9 cellular contexts compared by ENCODE assay signal in the genomic region with DNA sequence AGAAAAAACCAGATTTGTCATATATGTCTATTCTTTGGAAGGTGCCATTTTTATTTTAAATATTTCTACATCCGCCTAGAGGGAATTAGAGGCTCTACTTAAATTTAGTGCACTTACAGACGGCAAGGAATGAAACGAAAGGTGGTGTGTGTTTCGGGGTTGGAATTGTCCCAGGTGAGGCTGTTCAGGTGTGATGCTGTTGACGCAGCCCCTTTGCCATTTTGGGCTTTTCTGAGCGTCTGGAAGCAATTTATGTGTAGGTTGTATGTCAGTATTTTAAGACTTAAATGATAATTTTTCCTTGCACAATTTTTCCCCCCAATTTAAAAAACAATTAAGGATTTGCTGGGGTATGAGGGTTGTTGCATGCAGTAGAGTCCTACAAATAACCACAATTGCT. TPM values are rescaled to one million over a fixed set of nuclear protein-coding genes. Genes with fewer than 3 reads are reported as not detected.
DNase-seq lines count a peak whose midpoint lies in the region; ATAC-seq and TF ChIP-seq lines count a peak whose summit lies in the region.
"Had no signal": no experiment of that assay in that cellular context is flagged by ENCODE, and none has a peak within 500 bp of the region (broad histone marks: within the 10 kb centered on the region; RNA-seq: fewer than 3 reads in every experiment).

No MANE protein-coding gene starts in this region.

- no peak overlapping the region for H3K18ac ChIP-seq in trophoblast cell (ENCODE audit: low read length)

- H3K79me1 ChIP-seq in trophoblast cell (ENCODE audit: low read length), result peaks cover 15% of the 10 kb centered on the region

- TF ChIP-seq POLR2A in esophagus muscularis mucosa (IDR thresholded peaks at IDR 0.05; ENCODE audit: low read depth), result no peak

- H3K4me1 ChIP-seq in DOHH2 (ENCODE audit: control insufficient read depth, low read length) (peaks cover 62% of the 10 kb centered on the region), PC-3 (ENCODE audit: insufficient read depth, low read length) (peaks cover 42% of the 10 kb centered on the region), esophagus muscularis mucosa (peaks cover 53 to 65% (median 65%) of the 10 kb centered on the region in 4 donors), trophoblast cell (ENCODE audit: control insufficient read depth in 1 of 2, insufficient read depth in 2 of 2, low read length in 2 of 2) (peaks cover 13 to 16% of the 10 kb centered on the region in 2 experiments)

- no peak overlapping the region for H4K8ac ChIP-seq in trophoblast cell (ENCODE audit: low read depth, low read length)

- no peak overlapping the region for H3K23ac ChIP-seq in trophoblast cell (ENCODE audit: low read length)

- no peak overlapping the region for H2BK120ac ChIP-seq in trophoblast cell (ENCODE audit: insufficient read depth, low read length, poor library complexity)

- peak overlapping the region; percentile 81 for H3K4me3 ChIP-seq in DOHH2 (ENCODE audit: low read length)
- H3K4me3 ChIP-seq in PC-3 (ENCODE audit: low read length), result peak overlapping the region; percentile 87
- H3K4me3 ChIP-seq in esophagus muscularis mucosa, result peak overlapping the region; percentile 71 to 85 (median 74)
- H3K4me3 ChIP-seq in trophoblast cell (ENCODE audit: low read depth, low read length), result no peak overlapping the region

- H3K14ac ChIP-seq in trophoblast cell (ENCODE audit: low read length), result no peak overlapping the region

- H3K4ac ChIP-seq in trophoblast cell (ENCODE audit: low read depth, low read length), result peak overlapping the region; percentile 57

- H3F3A ChIP-seq in DOHH2 (ENCODE audit: control insufficient read depth, insufficient read depth) (peaks cover 3% of the 10 kb centered on the region; the same call in 1 of the 2 replicates), PC-3 (ENCODE audit: low read length, unreplicated experiment) (no peaks in the 10 kb centered on the region)

- intact Hi-C loops in PC-3 (cut with micrococcal nuclease) (no loop called here), esophagus muscularis mucosa (cut with DNase I) (no loop called here)

- no peak for TF ChIP-seq CTCF in DOHH2 (IDR thresholded peaks at IDR 0.05; ENCODE audit: low read depth, low read length, poor library complexity, severe bottlenecking)
- TF ChIP-seq CTCF in PC-3 (conservative IDR thresholded peaks at IDR 0.05; ENCODE audit: low read depth, low read length), result no peak
- no peak for TF ChIP-seq CTCF in esophagus muscularis mucosa (IDR thresholded peaks at IDR 0.05)

- 49% methylated on average over 6 of the region's 6 CpGs for WGBS in esophagus muscularis mucosa
- no CpG with 5 or more reads among the region's 6 CpGs for WGBS in trophoblast cell (ENCODE audit: extremely low coverage, insufficient coverage, insufficient read length)

- no peak overlapping the region for H4K91ac ChIP-seq in trophoblast cell (ENCODE audit: low read depth, low read length)

- H3K79me2 ChIP-seq in DOHH2 (ENCODE audit: control insufficient read depth, low read length) (peaks cover 62% of the 10 kb centered on the region), PC-3 (ENCODE audit: low read length) (peaks cover 62% of the 10 kb centered on the region), trophoblast cell (ENCODE audit: control insufficient read depth, insufficient read depth, low read length, poor library complexity) (peaks cover 35% of the 10 kb centered on the region)

- H2AFZ ChIP-seq in PC-3 (ENCODE audit: low read length), result no peak overlapping the region
- no peak overlapping the region for H2AFZ ChIP-seq in trophoblast cell (ENCODE audit: insufficient read depth, low read length, poor library complexity)

- no peak for TF ChIP-seq EP300 in esophagus muscularis mucosa (IDR thresholded peaks at IDR 0.05)

- POLR2A ChIA-PET in PC-3 (lab: Charles Lee; ENCODE audit: unreplicated experiment), result no interaction called here

- no peak for ATAC-seq in PC-3
- no peak for ATAC-seq in HG03097 (IDR thresholded peaks at IDR 0.05; ENCODE audit: low FRiP score, unreplicated experiment)

- peak overlapping the region; percentile 94 for H3K4me2 ChIP-seq in DOHH2 (ENCODE audit: low read length)
- peak overlapping the region; percentile 84 for H3K4me2 ChIP-seq in PC-3 (ENCODE audit: low read length)
- peak overlapping the region; percentile 75 for H3K4me2 ChIP-seq in trophoblast cell (ENCODE audit: low read length)

- no peak overlapping the region for H2AK5ac ChIP-seq in trophoblast cell (ENCODE audit: low read length)

- H3K36me3 ChIP-seq in DOHH2 (ENCODE audit: control insufficient read depth, low read length), result peaks cover 54% of the 10 kb centered on the region
- peaks cover 16% of the 10 kb centered on the region for H3K36me3 ChIP-seq in PC-3 (ENCODE audit: low read depth, low read length)
- H3K36me3 ChIP-seq in esophagus muscularis mucosa, result no peaks in the 10 kb centered on the region
- H3K36me3 ChIP-seq in trophoblast cell (ENCODE audit: control insufficient read depth in 1 of 2, insufficient read depth in 2 of 2, low read length in 2 of 2), result peaks cover 13 to 21% of the 10 kb centered on the region in 2 experiments

- CTCF ChIA-PET in PC-3 (lab: Charles Lee), result no interaction called here

- peak overlapping the region; percentile 64 for H3K9ac ChIP-seq in PC-3 (ENCODE audit: low read length)
- no peak overlapping the region for H3K9ac ChIP-seq in trophoblast cell (ENCODE audit: low read length)

- H4K20me1 ChIP-seq in DOHH2 (ENCODE audit: control insufficient read depth, insufficient read depth, low read depth, low read length) (peaks cover 48% of the 10 kb centered on the region), PC-3 (ENCODE audit: low read length) (peaks cover 56% of the 10 kb centered on the region)

- H4K12ac ChIP-seq in trophoblast cell (ENCODE audit: low read depth, low read length), result no peak overlapping the region

- no peak overlapping the region for H2BK5ac ChIP-seq in trophoblast cell (ENCODE audit: low read depth, low read length, poor library complexity)

- no peak overlapping the region for H3K27ac ChIP-seq in DOHH2 (ENCODE audit: low read depth, low read length)
- H3K27ac ChIP-seq in PC-3 (ENCODE audit: low read length), result no peak overlapping the region
- H3K27ac ChIP-seq in esophagus muscularis mucosa (replicated peaks in 1 of 4), result no peak overlapping the region
- H3K27ac ChIP-seq in trophoblast cell (ENCODE audit: low read depth, low read length), result no peak overlapping the region

- BruUV-seq in PC-3 (replicated peaks; lab: Mats Ljungman, UMichigan), result no TSS peak

- H3K9me2 ChIP-seq in DOHH2 (replicated peaks; ENCODE audit: control insufficient read depth, low read length) (no peaks in the 10 kb centered on the region), PC-3 (replicated peaks; ENCODE audit: low read length) (no peaks in the 10 kb centered on the region)

- H2BK12ac ChIP-seq in trophoblast cell (ENCODE audit: low read length), result no peak overlapping the region

- peak; percentile 40 for DNase-seq in PC-3
- peak; percentile 62 for DNase-seq in esophagus muscularis mucosa (ENCODE audit: extremely low spot score)
- no peak for DNase-seq in trophoblast cell
- DNase-seq in NCI-H524 treated with DMSO at 0.1 percent for 48 hours (lab: John Stamatoyannopoulos, UW), result no peak
- no peak for DNase-seq in 8988T
- no peak for DNase-seq in NOMO-1 treated with DMSO at 0.1 percent for 48 hours (lab: John Stamatoyannopoulos, UW; ENCODE audit: unreplicated experiment)
- DNase-seq: NCI-H226 had no signal

- no peaks in the 10 kb centered on the region for H3K27me3 ChIP-seq in DOHH2 (ENCODE audit: control insufficient read depth, low read length)
- H3K27me3 ChIP-seq in PC-3 (ENCODE audit: low read length), result no peaks in the 10 kb centered on the region
- no peaks in the 10 kb centered on the region for H3K27me3 ChIP-seq in esophagus muscularis mucosa
- no peaks in the 10 kb centered on the region for H3K27me3 ChIP-seq in trophoblast cell (ENCODE audit: insufficient read depth, low read length)

- H3K9me3 ChIP-seq in DOHH2 (ENCODE audit: control insufficient read depth, insufficient read depth, low read length) (no peaks in the 10 kb centered on the region), PC-3 (ENCODE audit: low read length) (no peaks in the 10 kb centered on the region), esophagus muscularis mucosa (no peaks in the 10 kb centered on the region), trophoblast cell (ENCODE audit: insufficient read depth, low read depth, low read length) (no peaks in the 10 kb centered on the region)

RNA-seq across cellular contexts. Expression of a gene that starts 2.0 kb away (rescaled TPM):
- total RNA-seq in PC-3 (2014; rRNA removed), result 39.3 and 42.4 TPM in 2 replicates
- total RNA-seq in esophagus muscularis mucosa, result 10 to 100 TPM; 17.0 to 21.9 (median 20.1) TPM
- polyA plus RNA-seq in trophoblast cell (2013), result 27.5 and 27.8 TPM in 2 replicates

Comparison
In these comparisons a context has a peak if more than half of its experiments do, and no peak if none do; other contexts are left out.
1. DNase-seq: peak in PC-3 (single experiment) and esophagus muscularis mucosa (single experiment); none in trophoblast cell (0 of 2), NCI-H524 treated with DMSO at 0.1 percent for 48 hours (single experiment), 8988T (single experiment) and NOMO-1 treated with DMSO at 0.1 percent for 48 hours (single experiment).
2. Peak in every context shown above with its lines, with median percentiles within 50 percentile points of each other: H3K4me2 ChIP-seq.